Comparison of ENCODE assay signal across 32 cellular contexts in genomic region chr19:41909706-41910105, GRCh38. TPM values are rescaled to one million over a fixed set of nuclear protein-coding genes. Genes with fewer than 3 reads are reported as not detected.
"Had no signal": no experiment of that assay in that cellular context is flagged by ENCODE, and none has a peak within 500 bp of the region (broad histone marks: within the 10 kb centered on the region; RNA-seq: fewer than 3 reads in every experiment).

No MANE protein-coding gene starts in this region.

- H3K79me2 ChIP-seq: hepatocyte had no signal

- H3K4me1 ChIP-seq: pancreas, psoas muscle, upper lobe of right lung had no signal

- DNase-seq: activated CD4-positive, alpha-beta memory T cell treated with anti-CD3 and anti-CD28 coated beads for 36 hours; activated CD4-positive, alpha-beta T cell treated with anti-CD3 and anti-CD28 coated beads, Interleukin-2, amount 10 ng/mL, durations not matched to agents 24 days and 14 days; activated CD4-positive, CD25-positive, alpha-beta regulatory T cell treated with anti-CD3 and anti-CD28 coated beads, Interleukin-2, amount 50 U/mL, for 72 hours; activated CD8-positive, alpha-beta memory T cell treated with anti-CD3 and anti-CD28 coated beads, Interleukin-2, amount 50 U/mL, for 4 hours; activated gamma-delta T cell; activated naive CD8-positive, alpha-beta T cell treated with anti-CD3 and anti-CD28 coated beads, Interleukin-2, amount 50 U/mL, for 24 hours; amygdala; central memory CD4-positive, alpha-beta T cell; left colon; mammary epithelial cell; nucleus accumbens; pancreas; psoas muscle; stimulated activated CD4-positive, alpha-beta T cell treated with anti-CD3 and anti-CD28 coated beads, Interleukin-1b, Interleukin-23, amount 100 ng/mL, for 48 hours; stimulated activated CD4-positive, alpha-beta T cell treated with anti-CD3 and anti-CD28 coated beads, Interleukin-4, amount 100 ng/mL, for 4 hours; stimulated activated CD8-positive, alpha-beta memory T cell treated with anti-CD3 and anti-CD28 coated beads, Interleukin-4, amount 100 ng/mL, for 48 hours; T1000; tibial artery; upper lobe of right lung; WERI-Rb-1 had no signal

- H3K4me2 ChIP-seq: hepatocyte, smooth muscle cell had no signal

- H3K27me3 Mint-ChIP-seq: activated naive CD4-positive, alpha-beta T cell treated with anti-CD3 and anti-CD28 coated beads, Interleukin-2, amount 50 U/mL, for 24 hours had no signal

- H3K9me3 ChIP-seq: esophagus muscularis mucosa, pancreas, psoas muscle, suprapubic skin, tibial artery, upper lobe of right lung had no signal

- H3K27ac ChIP-seq: esophagus muscularis mucosa, hepatocyte, pancreas, psoas muscle, suprapubic skin, tibial artery, upper lobe of right lung, WERI-Rb-1 had no signal

- H3K4me3 Mint-ChIP-seq: activated CD4-positive, alpha-beta memory T cell treated with anti-CD3 and anti-CD28 coated beads for 36 hours; activated CD4-positive, alpha-beta T cell treated with anti-CD3 and anti-CD28 coated beads, Interleukin-2, amount 10 ng/mL, durations not matched to agents 24 days and 14 days; activated naive CD4-positive, alpha-beta T cell treated with anti-CD3 and anti-CD28 coated beads, Interleukin-2, amount 50 U/mL, for 24 hours; activated naive CD8-positive, alpha-beta T cell treated with anti-CD3 and anti-CD28 coated beads, Interleukin-2, amount 50 U/mL, for 24 hours; activated T-cell treated with anti-CD3 and anti-CD28 coated beads, Interleukin-2, amount 50 U/mL, for 24 hours; dendritic cell treated with granulocyte-macrophage colony-stimulating factor and Interleukin-4, amounts not matched to agents 40 ng/mL and 50 ng/mL, for 4 days had no signal

- H2AFZ ChIP-seq: hepatocyte had no signal

- H3K27me3 ChIP-seq: pancreas had no signal

- H3K4me3 ChIP-seq: esophagus muscularis mucosa, hepatocyte, pancreas, psoas muscle, smooth muscle cell, suprapubic skin, tibial artery, upper lobe of right lung had no signal

- ATAC-seq: activated naive CD8-positive, alpha-beta T cell treated with anti-CD3 and anti-CD28 coated beads, Interleukin-2, amount 50 U/mL, for 24 hours; psoas muscle; upper lobe of right lung had no signal

- H3K9me3 Mint-ChIP-seq: activated CD4-positive, alpha-beta memory T cell treated with anti-CD3 and anti-CD28 coated beads for 36 hours; activated CD4-positive, alpha-beta T cell treated with anti-CD3 and anti-CD28 coated beads, Interleukin-2, amount 10 ng/mL, durations not matched to agents 24 days and 14 days; activated naive CD4-positive, alpha-beta T cell treated with anti-CD3 and anti-CD28 coated beads, Interleukin-2, amount 50 U/mL, for 24 hours; activated naive CD8-positive, alpha-beta T cell treated with anti-CD3 and anti-CD28 coated beads, Interleukin-2, amount 50 U/mL, for 24 hours; activated T-cell treated with anti-CD3 and anti-CD28 coated beads, Interleukin-2, amount 50 U/mL, for 24 hours; dendritic cell treated with granulocyte-macrophage colony-stimulating factor and Interleukin-4, amounts not matched to agents 40 ng/mL and 50 ng/mL, for 4 days; neural crest cell; T-helper 1 cell treated with Interleukin-12 subunit alpha and Interleukin-12 subunit beta and Interleukin-4 antibody, amounts not matched to agents 30 μg/mL and 1 μg/mL, for 36 hours had no signal

- H3K27ac Mint-ChIP-seq: activated CD4-positive, alpha-beta memory T cell treated with anti-CD3 and anti-CD28 coated beads for 36 hours; activated CD4-positive, alpha-beta T cell treated with anti-CD3 and anti-CD28 coated beads, Interleukin-2, amount 10 ng/mL, durations not matched to agents 24 days and 14 days; activated naive CD8-positive, alpha-beta T cell treated with anti-CD3 and anti-CD28 coated beads, Interleukin-2, amount 50 U/mL, for 24 hours; activated T-cell treated with anti-CD3 and anti-CD28 coated beads, Interleukin-2, amount 50 U/mL, for 24 hours; dendritic cell treated with granulocyte-macrophage colony-stimulating factor and Interleukin-4, amounts not matched to agents 40 ng/mL and 50 ng/mL, for 4 days; T-helper 1 cell treated with Interleukin-12 subunit alpha and Interleukin-12 subunit beta and Interleukin-4 antibody, amounts not matched to agents 30 μg/mL and 1 μg/mL, for 36 hours had no signal

RNA-seq across cellular contexts. Expression of gene ERFL, which starts 18.5 kb away (rescaled TPM):
- total RNA-seq: frontal cortex, liver, mammary epithelial cell, psoas muscle had no signal
- polyA plus RNA-seq: hepatocyte, keratinocyte, liver had no signal

RNA-seq across cellular contexts. Expression of gene CD79A, which starts 32.6 kb away (rescaled TPM):
- total RNA-seq: frontal cortex, smooth muscle cell had no signal
